Comparison of ENCODE assay signal across 22 cellular contexts in genomic region chr4:84562156-84562555, GRCh38. TPM values are rescaled to one million over a fixed set of nuclear protein-coding genes. Genes with fewer than 3 reads are reported as not detected.
"Had no signal": no experiment of that assay in that cellular context is flagged by ENCODE, and none has a peak within 500 bp of the region (broad histone marks: within the 10 kb centered on the region; RNA-seq: fewer than 3 reads in every experiment).

No MANE protein-coding gene starts in this region.

- H3K4me1 ChIP-seq: colonic mucosa, esophagus squamous epithelium, gastrocnemius medialis, heart right ventricle, left lung, lower lobe of right lung had no signal

- H3K4me3 Mint-ChIP-seq: dendritic cell treated with granulocyte-macrophage colony-stimulating factor and Interleukin-4, amounts not matched to agents 40 ng/mL and 50 ng/mL, for 4 days; effector memory CD8-positive, alpha-beta T cell; endodermal cell; naive thymus-derived CD4-positive, alpha-beta T cell had no signal

- H3K4me1 Mint-ChIP-seq: naive thymus-derived CD4-positive, alpha-beta T cell had no signal

- H3K4me3 ChIP-seq: colonic mucosa, esophagus squamous epithelium, gastrocnemius medialis, heart right ventricle, left lung, lower lobe of right lung had no signal

- H3K27me3 ChIP-seq: colonic mucosa, esophagus squamous epithelium, gastrocnemius medialis, left lung had no signal

- DNase-seq: colonic mucosa; cortex of kidney; effector CD8-positive, alpha-beta T cell; effector memory CD8-positive, alpha-beta T cell; endodermal cell; erythroblast; esophagus squamous epithelium; foreskin fibroblast; foreskin melanocyte; gastrocnemius medialis; heart right ventricle; hippocampal formation; left cardiac atrium; left lung; left ventricle myocardium superior; lower lobe of right lung; mesenchymal stem cell; midbrain; naive thymus-derived CD4-positive, alpha-beta T cell had no signal

- H3K27ac ChIP-seq: colonic mucosa, epithelial cell of prostate, esophagus squamous epithelium, gastrocnemius medialis, heart right ventricle, left lung, lower lobe of right lung had no signal

- H3K9me3 Mint-ChIP-seq: dendritic cell treated with granulocyte-macrophage colony-stimulating factor and Interleukin-4, amounts not matched to agents 40 ng/mL and 50 ng/mL, for 4 days; effector memory CD8-positive, alpha-beta T cell had no signal

- H3K9me3 ChIP-seq: colonic mucosa, esophagus squamous epithelium, gastrocnemius medialis, heart right ventricle, left lung, lower lobe of right lung had no signal

- H3K36me3 ChIP-seq: colonic mucosa, esophagus squamous epithelium, gastrocnemius medialis, heart right ventricle, left lung, lower lobe of right lung had no signal

- H3K36me3 Mint-ChIP-seq: naive thymus-derived CD4-positive, alpha-beta T cell had no signal

- H3K27ac Mint-ChIP-seq: dendritic cell treated with granulocyte-macrophage colony-stimulating factor and Interleukin-4, amounts not matched to agents 40 ng/mL and 50 ng/mL, for 4 days; effector memory CD8-positive, alpha-beta T cell; endodermal cell; naive thymus-derived CD4-positive, alpha-beta T cell had no signal

RNA-seq across cellular contexts. Expression of gene CDS1, which starts 20.8 kb away (rescaled TPM):
- total RNA-seq: dermis microvascular lymphatic vessel endothelial cell had no signal
